Comparison of ENCODE assay signal across 19 cellular contexts in the genomic region with DNA sequence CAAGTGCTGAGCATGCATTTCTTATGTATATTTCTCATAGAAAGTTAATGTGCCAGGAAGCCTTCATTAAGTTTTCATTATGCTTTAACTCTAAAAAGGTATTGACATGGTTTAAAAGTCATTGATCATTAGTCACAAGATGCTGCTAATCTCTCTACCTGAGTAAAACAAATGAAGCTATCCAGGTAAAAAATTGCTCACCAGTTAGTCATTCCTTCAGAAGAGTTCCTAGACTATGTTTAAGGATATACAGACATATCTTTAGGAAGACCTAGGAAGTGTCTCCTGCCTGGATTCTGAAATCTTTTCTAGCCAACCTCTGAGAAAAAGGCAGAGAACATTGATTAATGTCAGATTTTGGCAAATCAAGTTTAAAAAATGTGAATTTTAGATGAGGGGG.
"Had no signal": no experiment of that assay in that cellular context is flagged by ENCODE, and none has a peak within 500 bp of the region (broad histone marks: within the 10 kb centered on the region; RNA-seq: fewer than 3 reads in every experiment).

No MANE protein-coding gene starts in this region.

- FAIRE-seq: RCC 7860 had no signal

- H3K9ac ChIP-seq: SK-N-SH had no signal

- DNase-seq: KBM-7, MV-4-11, NCI-H1048, NCI-H1105, NCI-H1417, NCI-H1436 treated with DMSO at 0.1 percent for 48 hours, NCI-H1694 treated with DMSO at 0.1 percent for 48 hours, NCI-H1930, NCI-H2081, NCI-H2107, NCI-H2227 treated with DMSO at 0.1 percent for 48 hours, NCI-H524, NCI-H526 treated with DMSO at 0.1 percent for 48 hours, NCI-H774, RPMI8226, SHP77, SK-N-SH, SW 1271 had no signal

- H3K9me3 ChIP-seq: SK-N-SH had no signal

- H3K4me2 ChIP-seq: SK-N-SH had no signal
